8 cellular contexts compared by ENCODE assay signal in the genomic region with DNA sequence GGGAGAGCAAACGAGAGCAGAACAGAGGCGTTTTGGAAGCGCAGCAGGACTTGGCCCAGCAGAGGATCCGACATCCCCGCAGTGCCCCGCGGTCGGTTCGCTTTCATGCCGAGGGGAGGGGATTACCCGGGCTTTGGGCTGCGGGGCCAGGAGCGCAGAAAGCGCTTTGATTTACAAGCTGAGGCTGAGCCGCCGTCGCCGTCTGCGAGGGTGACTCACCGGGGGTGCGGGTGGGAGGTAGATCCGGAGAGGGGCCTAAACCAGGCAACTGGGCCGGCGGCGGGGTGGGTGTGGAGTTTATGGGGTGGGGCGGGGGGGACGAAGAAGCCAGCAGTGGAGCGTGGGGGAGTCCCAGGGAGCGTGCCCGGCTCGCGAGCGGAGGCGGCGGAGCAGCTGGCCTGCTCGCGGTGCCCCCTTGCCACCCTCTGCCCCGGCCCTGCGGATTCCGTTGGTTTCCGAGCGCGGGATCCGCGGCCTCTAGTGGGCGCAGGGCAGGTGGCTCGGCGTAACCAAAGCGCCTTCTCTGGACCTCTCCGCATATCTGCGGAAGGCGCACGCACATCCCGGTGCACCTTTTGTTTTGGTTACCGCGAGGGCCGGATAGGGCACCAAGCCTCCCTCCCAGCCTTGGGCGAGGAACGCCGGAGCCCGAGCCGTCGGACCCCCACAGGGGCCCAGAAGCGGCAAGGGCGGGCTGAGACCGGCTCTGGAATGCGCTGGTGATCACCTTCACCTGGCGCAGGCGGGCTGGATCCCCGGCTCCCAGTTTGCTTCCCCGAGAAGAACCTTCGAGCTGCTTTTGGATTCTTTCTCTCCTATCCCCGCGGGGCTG. TPM values are rescaled to one million over a fixed set of nuclear protein-coding genes. Genes with fewer than 3 reads are reported as not detected.
DNase-seq lines count a peak whose midpoint lies in the region; ATAC-seq and TF ChIP-seq lines count a peak whose summit lies in the region.

No MANE protein-coding gene starts in this region.

- H3K27me3 ChIP-seq in esophagus (ENCODE audit: control insufficient read depth in 1 of 2, insufficient read depth in 2 of 2, low read length in 2 of 2) (no peaks in the 10 kb centered on the region), testis (no peaks in the 10 kb centered on the region)

- H3K36me3 ChIP-seq in esophagus (ENCODE audit: control insufficient read depth in 2 of 2, insufficient read depth in 2 of 2, low read length in 1 of 2), result no peaks in the 10 kb centered on the region
- no peaks in the 10 kb centered on the region for H3K36me3 ChIP-seq in testis (ENCODE audit: low read depth, missing control alignments)

- H3K4me1 ChIP-seq in esophagus (ENCODE audit: control insufficient read depth in 2 of 2, insufficient read depth in 2 of 2, low read length in 1 of 2) (peaks cover 0 to 3% of the 10 kb centered on the region in 2 donors), testis (no peaks in the 10 kb centered on the region)

- peaks cover 13 to 32% (median 22%) of the 10 kb centered on the region in 4 donors for H3K4me1 Mint-ChIP-seq in naive thymus-derived CD8-positive, alpha-beta T cell

- TF ChIP-seq POLR2A in testis (IDR thresholded peaks at IDR 0.05), result no peak

- intact Hi-C loops in testis (cut with DNase I; ENCODE audit: low total_unique reads), result no loop called here

- H3K27ac ChIP-seq in esophagus (ENCODE audit: low read depth in 2 of 2, low read length in 1 of 2) (no peak overlapping the region), testis (no peak overlapping the region)

- POLR2A ChIA-PET in naive thymus-derived CD8-positive, alpha-beta T cell (lab: Charles Lee), result no interaction called here

- TF ChIP-seq CTCF in GM12873 (IDR thresholded peaks at IDR 0.05; ENCODE audit: insufficient read depth, low read depth, low read length, missing control alignments) (peak; percentile 41), testis (IDR thresholded peaks at IDR 0.05) (no peak)

- H3K36me3 Mint-ChIP-seq in naive thymus-derived CD8-positive, alpha-beta T cell, result no peaks in the 10 kb centered on the region

- WGBS in esophagus, 2 donors, result 3% methylated on average over 70 to 74 of the region's 74 CpGs
- WGBS in testis, 2 donors, result 10 to 21% methylated on average over 20 to 66 of the region's 74 CpGs

- H3K27ac Mint-ChIP-seq in naive thymus-derived CD8-positive, alpha-beta T cell, result peak overlapping the region in 3 of 10 donors; percentile 44 to 57 (median 54)

- DNase-seq in NCI-H2107 (lab: John Stamatoyannopoulos, UW) (peak; percentile 70), activated T-cell treated with anti-CD3 and anti-CD28 coated beads for 1 hour (ENCODE audit: low read depth) (peak; percentile 40), testis (peak; percentile 38)
- peak; percentile 18 to 74 (median 42) for DNase-seq in naive thymus-derived CD8-positive, alpha-beta T cell

- H3K9me3 ChIP-seq in esophagus (ENCODE audit: control insufficient read depth in 2 of 2, insufficient read depth in 1 of 2, low read depth in 1 of 2, low read length in 1 of 2) (no peaks in the 10 kb centered on the region), testis (no peaks in the 10 kb centered on the region)

- peak; percentile 61 to 75 for ATAC-seq in naive thymus-derived CD8-positive, alpha-beta T cell
- no peak for ATAC-seq in HG02981 (IDR thresholded peaks at IDR 0.05; ENCODE audit: unreplicated experiment)
- no peak for ATAC-seq in HG03521 (IDR thresholded peaks at IDR 0.05; ENCODE audit: unreplicated experiment)

- peak overlapping the region; percentile 85 to 91 (median 89) for H3K4me3 Mint-ChIP-seq in naive thymus-derived CD8-positive, alpha-beta T cell

- peaks cover 32 to 72% (median 50%) of the 10 kb centered on the region in 5 donors for H3K27me3 Mint-ChIP-seq in naive thymus-derived CD8-positive, alpha-beta T cell

- H3K4me3 ChIP-seq in esophagus (ENCODE audit: low read depth in 1 of 2, low read length in 2 of 2) (peak overlapping the region; percentile 55 to 65), testis (peak overlapping the region; percentile 67 to 75)

- H3K9me3 Mint-ChIP-seq in naive thymus-derived CD8-positive, alpha-beta T cell, result no peaks in the 10 kb centered on the region

RNA-seq across cellular contexts. Expression of a gene that starts 2.6 kb away (rescaled TPM):
- under 1 TPM; 0.04 to 0.07 TPM for polyA plus RNA-seq in esophagus
- not detected for total RNA-seq in naive thymus-derived CD8-positive, alpha-beta T cell
- not detected for polyA plus RNA-seq in naive thymus-derived CD8-positive, alpha-beta T cell
- 1 to 10 TPM; 2.0 to 3.4 TPM for total RNA-seq in testis
- polyA plus RNA-seq in testis (ENCODE audit: insufficient read depth, low read depth, low replicate concordance), result 1.6 TPM

RNA-seq across cellular contexts. Expression of a gene that starts 13.0 kb away (rescaled TPM):
- polyA plus RNA-seq in esophagus (10 to 100 TPM; 13.4 to 18.1 TPM), testis (ENCODE audit: insufficient read depth, low read depth, low replicate concordance) (17.3 TPM)
- 10 to 100 TPM; 19.1 to 19.6 TPM for total RNA-seq in naive thymus-derived CD8-positive, alpha-beta T cell
- polyA plus RNA-seq in naive thymus-derived CD8-positive, alpha-beta T cell, result 10 to 100 TPM; 16.4 to 21.7 (median 17.3) TPM
- 10 to 100 TPM; 36.0 to 39.9 TPM for total RNA-seq in testis

Comparison
In these comparisons a context has a peak if more than half of its experiments do, and no peak if none do; other contexts are left out.
1. ATAC-seq: peak in naive thymus-derived CD8-positive, alpha-beta T cell (2 of 2); none in HG02981 (single experiment) and HG03521 (single experiment).
2. Peak in every context shown above with its lines, with median percentiles within 50 percentile points of each other: DNase-seq.